ENCODE assay signal across 8 cellular contexts in the genomic region with DNA sequence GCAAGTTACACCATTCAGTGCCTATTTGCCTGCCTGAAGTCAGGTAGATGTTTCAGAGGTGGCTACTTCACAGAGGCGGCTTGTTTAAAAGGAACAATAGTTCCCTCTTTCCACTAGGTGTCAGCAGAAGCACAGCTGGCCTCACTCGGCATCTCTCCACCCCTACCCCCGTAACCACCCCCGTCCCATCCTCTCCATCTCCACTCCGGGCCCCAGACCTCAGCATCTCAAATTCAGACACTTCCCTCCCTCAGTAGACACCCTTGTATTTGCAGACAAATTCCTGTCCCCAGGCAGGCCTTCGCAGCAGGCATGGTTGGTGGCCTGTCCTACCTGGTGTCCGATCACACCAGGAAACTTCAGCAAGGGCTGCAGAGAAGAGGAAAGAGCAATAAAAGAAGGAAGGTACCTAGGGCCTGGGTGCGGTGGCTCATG. TPM values are rescaled to one million over a fixed set of nuclear protein-coding genes. Genes with fewer than 3 reads are reported as not detected.
A peak's percentile ranks its signal among the peaks of the same experiment; 100 is the strongest.
DNase-seq lines count a peak whose midpoint lies in the region; ATAC-seq and TF ChIP-seq lines count a peak whose summit lies in the region.

No MANE protein-coding gene starts in this region.

- H3K27me3 ChIP-seq in esophagus muscularis mucosa (peaks cover 0 to 12% (median 0%) of the 10 kb centered on the region in 4 donors), tibial nerve (peaks cover 0 to 3% of the 10 kb centered on the region in 2 donors)

- H3K4me3 ChIP-seq in esophagus muscularis mucosa (peak overlapping the region in 3 of 4 donors; percentile 12 to 24 (median 18)), tibial nerve (no peak overlapping the region)

- no peak overlapping the region for H3K4me3 Mint-ChIP-seq in natural killer cell

- peaks cover 0 to 3% of the 10 kb centered on the region in 2 donors for H3K27me3 Mint-ChIP-seq in natural killer cell (ENCODE audit: low read depth in 2 of 2)

- no peaks in the 10 kb centered on the region for H3K9me3 Mint-ChIP-seq in natural killer cell

- peak; percentile 80 to 95 (median 93) for ATAC-seq in natural killer cell
- ATAC-seq in HG03460 (IDR thresholded peaks at IDR 0.05; ENCODE audit: unreplicated experiment), result no peak

- H3K4me1 ChIP-seq in esophagus muscularis mucosa, result peaks cover 3 to 12% (median 7%) of the 10 kb centered on the region in 4 donors
- H3K4me1 ChIP-seq in tibial nerve, result peaks cover 0 to 7% (median 0%) of the 10 kb centered on the region in 4 donors

- H3K27ac Mint-ChIP-seq in natural killer cell, result peak overlapping the region in 1 of 2 donors; percentile 52

- H3K27ac ChIP-seq in esophagus muscularis mucosa (replicated peaks in 1 of 4) (no peak overlapping the region), tibial nerve (no peak overlapping the region)

- no peak for TF ChIP-seq EP300 in esophagus muscularis mucosa (IDR thresholded peaks at IDR 0.05)
- TF ChIP-seq EP300 in tibial nerve (IDR thresholded peaks at IDR 0.05), result no peak

- intact Hi-C loops in esophagus muscularis mucosa (cut with DNase I) (loop anchor here (1.0 to 10.0 kb wide), 2 partner anchors 58 to 132 kb away; partner anchors contain the start of gene PLIN3), natural killer cell (cut with micrococcal nuclease) (loop anchor here (1.0 kb wide), 1 partner anchor 59 kb away; the partner anchor contains the start of gene FEM1A)

- no peak for TF ChIP-seq POLR2A in esophagus muscularis mucosa (IDR thresholded peaks at IDR 0.05; ENCODE audit: low read depth)
- TF ChIP-seq POLR2A in tibial nerve (IDR thresholded peaks at IDR 0.05), result no peak

- WGBS in esophagus muscularis mucosa, result 18% methylated on average over 6 of the region's 8 CpGs
- 17 to 21% methylated on average over 8 of the region's 8 CpGs for WGBS in tibial nerve, 2 donors

- peaks cover 5 to 15% of the 10 kb centered on the region in 2 donors for H3K4me1 Mint-ChIP-seq in natural killer cell

- TF ChIP-seq CTCF in esophagus muscularis mucosa (IDR thresholded peaks at IDR 0.05) (peak; percentile 64 to 81 (median 76)), natural killer cell (IDR thresholded peaks at IDR 0.05) (peak; percentile 66), tibial nerve (IDR thresholded peaks at IDR 0.05) (peak; percentile 61 to 74 (median 67))

- H3K36me3 Mint-ChIP-seq in natural killer cell, result no peaks in the 10 kb centered on the region

- H3K36me3 ChIP-seq in esophagus muscularis mucosa, result no peaks in the 10 kb centered on the region
- no peaks in the 10 kb centered on the region for H3K36me3 ChIP-seq in tibial nerve

- no peaks in the 10 kb centered on the region for H3K9me3 ChIP-seq in esophagus muscularis mucosa
- H3K9me3 ChIP-seq in tibial nerve, result no peaks in the 10 kb centered on the region

- DNase-seq in COLO668 (lab: John Stamatoyannopoulos, UW; ENCODE audit: unreplicated experiment), result peak; percentile 45
- peak; percentile 71 for DNase-seq in HuH-7.5 (ENCODE audit: low spot score)
- DNase-seq in NOMO-1 treated with DMSO at 0.1 percent for 48 hours (lab: John Stamatoyannopoulos, UW; ENCODE audit: unreplicated experiment), result peak; percentile 79
- DNase-seq in activated T-cell treated with anti-CD3 and anti-CD28 coated beads for 1 hour (ENCODE audit: low read depth), result peak; percentile 13
- no peak for DNase-seq in esophagus muscularis mucosa (ENCODE audit: extremely low spot score)
- DNase-seq in natural killer cell, result no peak
- no peak for DNase-seq in tibial nerve (ENCODE audit: low spot score in 2 of 2)

RNA-seq across cellular contexts. Expression of gene DPP9, which starts 9.1 kb away (rescaled TPM):
- 100 to 1,000 TPM in 1 of 4 donors, 10 to 100 TPM in 3; 42.4 to 106 (median 56.0) TPM for total RNA-seq in esophagus muscularis mucosa
- total RNA-seq in natural killer cell, result 100 to 1,000 TPM; 133 to 183 (median 165) TPM
- total RNA-seq in tibial nerve, result 100 to 1,000 TPM in 1 of 4 donors, 10 to 100 TPM in 3; 53.9 to 134 (median 68.0) TPM

RNA-seq across cellular contexts. Expression of gene FEM1A, which starts 58.8 kb away (rescaled TPM):
- 10 to 100 TPM; 16.2 to 22.8 (median 19.9) TPM for total RNA-seq in esophagus muscularis mucosa
- 10 to 100 TPM; 11.0 to 13.9 (median 13.7) TPM for total RNA-seq in natural killer cell
- 10 to 100 TPM; 12.3 to 17.1 (median 15.2) TPM for total RNA-seq in tibial nerve

Comparison
In these comparisons a context has a peak if more than half of its experiments do, and no peak if none do; other contexts are left out.
1. DNase-seq: peak in COLO668 (single experiment), HuH-7.5 (single experiment), NOMO-1 treated with DMSO at 0.1 percent for 48 hours (single experiment) and activated T-cell treated with anti-CD3 and anti-CD28 coated beads for 1 hour (single experiment); none in esophagus muscularis mucosa (single experiment), natural killer cell (single experiment) and tibial nerve (0 of 2).
2. H3K4me3 ChIP-seq: peak in esophagus muscularis mucosa (3 of 4); none in tibial nerve (0 of 4).
3. Peak in every context shown above with its lines, with median percentiles within 50 percentile points of each other: CTCF ChIP-seq.